9 cellular contexts compared by ENCODE assay signal in genomic region chrX:44876076-44876475, GRCh38. TPM values are rescaled to one million over a fixed set of nuclear protein-coding genes. Genes with fewer than 3 reads are reported as not detected.
DNase-seq lines count a peak whose midpoint lies in the region; ATAC-seq and TF ChIP-seq lines count a peak whose summit lies in the region.
"Had no signal": no experiment of that assay in that cellular context is flagged by ENCODE, and none has a peak within 500 bp of the region (broad histone marks: within the 10 kb centered on the region; RNA-seq: fewer than 3 reads in every experiment).

No MANE protein-coding gene starts in this region.

- H3K4me3 ChIP-seq in GM12865 (ENCODE audit: low read depth, low read length) (peak overlapping the region; percentile 92), PC-9 (peak overlapping the region; percentile 62; the same call in 1 of the 2 replicates)
- H3K4me3 ChIP-seq: lung had no signal

- peak overlapping the region; percentile 75 for H3K4me2 ChIP-seq in PC-9

- peaks cover 67% of the 10 kb centered on the region for H3K79me2 ChIP-seq in PC-9 (ENCODE audit: low read depth)

- H2AFZ ChIP-seq in PC-9: no peak overlapping the region

- no TSS peak for BruUV-seq in PC-9 (replicated peaks; lab: Mats Ljungman, UMichigan)

- H3K27me3 Mint-ChIP-seq in endothelial cell (ENCODE audit: unreplicated experiment): peaks cover 6% of the 10 kb centered on the region

- no peaks in the 10 kb centered on the region for H3K36me3 ChIP-seq in PC-9 (ENCODE audit: low read depth)

- no peak for DNase-seq in GM12865 (ENCODE audit: low read depth)
- DNase-seq in PC-9: no peak
- DNase-seq in endothelial cell (ENCODE audit: low spot score): no peak
- peak; percentile 27 for DNase-seq in pons (ENCODE audit: low spot score)
- no peak for DNase-seq in NCI-H510A (lab: John Stamatoyannopoulos, UW)

- no peaks in the 10 kb centered on the region for H3K9me3 ChIP-seq in PC-9 (ENCODE audit: insufficient read depth, low read depth)

- POLR2A ChIA-PET in PC-9 (lab: Charles Lee; ENCODE audit: unreplicated experiment): interaction anchor here (0.6 kb wide), 1 partner anchor 26 kb away, joined by 12 read pairs; no protein-coding TSS in a partner anchor

- peaks cover 7% of the 10 kb centered on the region; the same call in 1 of the 2 replicates for H3K4me1 ChIP-seq in PC-9 (replicated peaks; ENCODE audit: insufficient read depth)

- no peak overlapping the region for H3K27ac ChIP-seq in PC-9

- ATAC-seq in GM19452 (IDR thresholded peaks at IDR 0.05; ENCODE audit: unreplicated experiment) (no peak), GM21528 (IDR thresholded peaks at IDR 0.05; ENCODE audit: low FRiP score, unreplicated experiment) (no peak), GM19035 (IDR thresholded peaks at IDR 0.05; ENCODE audit: unreplicated experiment) (no peak)

- H3K36me3 Mint-ChIP-seq in endothelial cell (ENCODE audit: low read depth, unreplicated experiment): no peaks in the 10 kb centered on the region

- H4K20me1 ChIP-seq in PC-9 (ENCODE audit: insufficient read depth): no peaks in the 10 kb centered on the region

- H3K4me1 Mint-ChIP-seq in endothelial cell (ENCODE audit: unreplicated experiment): peaks cover 3% of the 10 kb centered on the region

- H3K27me3 ChIP-seq in PC-9 (ENCODE audit: insufficient read depth, low read depth): no peaks in the 10 kb centered on the region

- CTCF ChIA-PET in PC-9 (lab: Charles Lee): no interaction called here

- no peak for TF ChIP-seq CTCF in GM12865 (IDR thresholded peaks at IDR 0.05; ENCODE audit: insufficient read depth, low read depth, low read length, missing control alignments)
- TF ChIP-seq CTCF in PC-9 (conservative IDR thresholded peaks at IDR 0.05): no peak
- TF ChIP-seq CTCF in endothelial cell (IDR thresholded peaks at IDR 0.05; ENCODE audit: unreplicated experiment): no peak

- H3K9me2 ChIP-seq in PC-9 (ENCODE audit: insufficient read depth): no peaks in the 10 kb centered on the region

- intact Hi-C loops in PC-9 (cut with micrococcal nuclease; ENCODE audit: unreplicated experiment): no loop called here

- H3K27ac Mint-ChIP-seq in endothelial cell (ENCODE audit: unreplicated experiment): no peak overlapping the region

- H3K4me3 Mint-ChIP-seq in endothelial cell (ENCODE audit: unreplicated experiment): peak overlapping the region; percentile 56

- no peaks in the 10 kb centered on the region for H3K9me3 Mint-ChIP-seq in endothelial cell (ENCODE audit: unreplicated experiment)

- H3F3A ChIP-seq in PC-9 (ENCODE audit: insufficient read depth, low read depth): no peaks in the 10 kb centered on the region

RNA-seq across cellular contexts. Expression of gene KDM6A, which starts 3.1 kb away (rescaled TPM):
- total RNA-seq in PC-9 (2021) (12.2 and 20.5 TPM in 2 replicates), endothelial cell (ENCODE audit: unreplicated experiment) (38.4 TPM)

RNA-seq across cellular contexts. Expression of gene DUSP21, which starts 32.3 kb away (rescaled TPM):
- total RNA-seq in PC-9 (2021): not detected in 2 replicates
- not detected for total RNA-seq in endothelial cell (ENCODE audit: unreplicated experiment)
- total RNA-seq: lung had no signal
